ENCODE assay signal across 9 cellular contexts in genomic region chr15:64634020-64634419, GRCh38.
A peak's percentile ranks its signal among the peaks of the same experiment; 100 is the strongest.
DNase-seq lines count a peak whose midpoint lies in the region; ATAC-seq and TF ChIP-seq lines count a peak whose summit lies in the region.
"Had no signal": no experiment of that assay in that cellular context is flagged by ENCODE, and none has a peak within 500 bp of the region (broad histone marks: within the 10 kb centered on the region; RNA-seq: fewer than 3 reads in every experiment).

No MANE protein-coding gene starts in this region.

- no peak overlapping the region for H3K9ac ChIP-seq in MM.1S (ENCODE audit: low read length)

- TF ChIP-seq POLR2A in lower leg skin (IDR thresholded peaks at IDR 0.05) (no peak), heart left ventricle (IDR thresholded peaks at IDR 0.05) (no peak)

- in situ Hi-C loops in GM13977 (cut with MboI; ENCODE audit: low pct_unique_long_range_greater_than_20kb, low sequenced_read_pairs, unreplicated experiment) = no loop called here

- H3K9me2 ChIP-seq in MM.1S (replicated peaks; ENCODE audit: insufficient read depth, low read length) = no peaks in the 10 kb centered on the region

- peaks cover 43% of the 10 kb centered on the region for H3K4me1 Mint-ChIP-seq in nephron progenitor cell

- H3K4me3 Mint-ChIP-seq in nephron progenitor cell = peak overlapping the region; percentile 59

- peaks cover 10% of the 10 kb centered on the region; the same call in 1 of the 2 replicates for H3K79me2 ChIP-seq in MM.1S (ENCODE audit: low read length)

- H4K20me1 ChIP-seq in MM.1S (ENCODE audit: insufficient read depth, low read length) = no peaks in the 10 kb centered on the region

- peaks cover 20% of the 10 kb centered on the region for H3K9me3 Mint-ChIP-seq in nephron progenitor cell

- no peak for TF ChIP-seq CTCF in GM13977 (IDR thresholded peaks at IDR 0.05; ENCODE audit: extremely low read depth, insufficient read depth, missing control alignments)
- no peak for TF ChIP-seq CTCF in MM.1S (IDR thresholded peaks at IDR 0.05; ENCODE audit: low read length)
- no peak for TF ChIP-seq CTCF in nephron progenitor cell (IDR thresholded peaks at IDR 0.05)
- no peak for TF ChIP-seq CTCF in lower leg skin (IDR thresholded peaks at IDR 0.05)
- no peak for TF ChIP-seq CTCF in heart left ventricle (IDR thresholded peaks at IDR 0.05)

- intact Hi-C loops in lower leg skin (cut with DNase I; ENCODE audit: low total_unique reads) = no loop called here
- intact Hi-C loops in heart left ventricle (cut with DNase I) = no loop called here

- H3K4me1 ChIP-seq in MM.1S (ENCODE audit: low read length) = 0 out of 2 replicates have a peak, but pooled peaks cover 4% of the 10 kb centered on the region
- peaks cover 7 to 60% (median 25%) of the 10 kb centered on the region in 12 donors for H3K4me1 ChIP-seq in heart left ventricle

- H3F3A ChIP-seq in MM.1S (ENCODE audit: insufficient read depth, low read length) = no peaks in the 10 kb centered on the region

- ATAC-seq in GM21717 (IDR thresholded peaks at IDR 0.05; ENCODE audit: unreplicated experiment) (peak; percentile 70), heart left ventricle (no peak)
- ATAC-seq: Panc1 had no signal

- H3K4me3 ChIP-seq in MM.1S (ENCODE audit: low read length) (no peak overlapping the region), lower leg skin (ENCODE audit: low read depth, poor library complexity, severe bottlenecking) (no peak overlapping the region), heart left ventricle (no peak overlapping the region)

- H3K36me3 ChIP-seq in MM.1S (replicated peaks; ENCODE audit: insufficient read depth, low read length) (no peaks in the 10 kb centered on the region), heart left ventricle (peaks cover 0 to 13% (median 0%) of the 10 kb centered on the region in 9 donors)

- peak; percentile 65 for DNase-seq in GM13977 (ENCODE audit: low spot score)
- peak; percentile 34 for DNase-seq in MM.1S
- peak; percentile 7 for DNase-seq in activated T-helper 9 cell treated with anti-CD3 and anti-CD28 coated beads, Interleukin-2, amount 50 U/mL, for 16 hours (ENCODE audit: low read depth)
- no peak for DNase-seq in nephron progenitor cell
- no peak for DNase-seq in lower leg skin (ENCODE audit: low spot score in 2 of 2)
- DNase-seq in heart left ventricle = no peak
- DNase-seq in SK-N-DZ (ENCODE audit: low spot score) = no peak

- WGBS in lower leg skin, 2 donors = 65 to 70% methylated on average over 2 of the region's 2 CpGs
- WGBS in heart left ventricle, 4 donors = 52 to 75% (median 64%) methylated on average over 2 of the region's 2 CpGs

- H3K27me3 ChIP-seq in MM.1S (replicated peaks; ENCODE audit: insufficient read depth, low read length) (no peaks in the 10 kb centered on the region), heart left ventricle (no peaks in the 10 kb centered on the region)

- peak overlapping the region; percentile 95 for H3K27ac Mint-ChIP-seq in nephron progenitor cell

- H3K4me2 ChIP-seq in MM.1S (ENCODE audit: low read depth, low read length) = no peak overlapping the region

- H3K27me3 Mint-ChIP-seq in nephron progenitor cell (ENCODE audit: low read depth, poor library complexity) = peaks cover 2% of the 10 kb centered on the region

- H3K27ac ChIP-seq in MM.1S (ENCODE audit: low read length) (peak overlapping the region; percentile 11; the same call in 1 of the 2 replicates), heart left ventricle (peak overlapping the region in 1 of 12 donors; percentile 40)

- H2AFZ ChIP-seq in MM.1S (ENCODE audit: low read length) = no peak overlapping the region

- no peaks in the 10 kb centered on the region for H3K9me3 ChIP-seq in MM.1S (replicated peaks; ENCODE audit: insufficient read depth, low read length)
- peaks cover 0 to 12% (median 0%) of the 10 kb centered on the region in 12 donors for H3K9me3 ChIP-seq in heart left ventricle

- peaks cover 52% of the 10 kb centered on the region for H3K36me3 Mint-ChIP-seq in nephron progenitor cell (ENCODE audit: low read depth)

Comparison
In these comparisons a context has a peak if more than half of its experiments do, and no peak if none do; other contexts are left out.
1. DNase-seq: peak in GM13977 (single experiment), MM.1S (single experiment) and activated T-helper 9 cell treated with anti-CD3 and anti-CD28 coated beads, Interleukin-2, amount 50 U/mL, for 16 hours (single experiment); none in nephron progenitor cell (single experiment), lower leg skin (0 of 2), heart left ventricle (0 of 5) and SK-N-DZ (single experiment).